8 cellular contexts compared by ENCODE assay signal in genomic region chr10:46228076-46229071, GRCh38.
DNase-seq lines count a peak whose midpoint lies in the region; ATAC-seq and TF ChIP-seq lines count a peak whose summit lies in the region.

No MANE protein-coding gene starts in this region.

- ATAC-seq in HG02610 (IDR thresholded peaks at IDR 0.05; ENCODE audit: unreplicated experiment) (peak; percentile 74), HG02840 (IDR thresholded peaks at IDR 0.05; ENCODE audit: low FRiP score, unreplicated experiment) (no peak)

- DNase-seq in GM10248 (ENCODE audit: extremely low spot score) = peak; percentile 78
- peak; percentile 52 for DNase-seq in NOMO-1 treated with DMSO at 0.1 percent for 48 hours (lab: John Stamatoyannopoulos, UW; ENCODE audit: unreplicated experiment)
- peak; percentile 22 for DNase-seq in activated CD8-positive, alpha-beta memory T cell treated with anti-CD3 and anti-CD28 coated beads, Interleukin-2, amount 50 U/mL, for 1 hour (ENCODE audit: extremely low read depth)
- DNase-seq in epidermal melanocyte (ENCODE audit: insufficient read length, low spot score) = peak; percentile 90
- peak; percentile 49 for DNase-seq in middle frontal gyrus (ENCODE audit: extremely low spot score, low spot score)
- peak; percentile 51 for DNase-seq in stimulated activated CD8-positive, alpha-beta memory T cell treated with anti-CD3 and anti-CD28 coated beads, Interleukin-4, amount 100 ng/mL, for 24 hours (ENCODE audit: low read depth)

- POLR2A ChIA-PET in GM10248 (lab: Yijun Ruan, JAX) = no interaction called here

- peak; percentile 86 for TF ChIP-seq CTCF in GM10248 (IDR thresholded peaks at IDR 0.05; ENCODE audit: control extremely low read depth, extremely low read depth, low read depth, missing control alignments)

- CTCF ChIA-PET in GM10248 (lab: Yijun Ruan, JAX) = interaction anchor here (0.6 to 4.3 kb wide), 19 partner anchors 10 to 1079 kb away, joined by 3 to 26 read pairs (median 3); no protein-coding TSS in a partner anchor

Comparison
In these comparisons a context has a peak if more than half of its experiments do, and no peak if none do; other contexts are left out.
1. DNase-seq: peak in every context shown above with its lines; median percentile 90 in epidermal melanocyte; 78 in GM10248; 52 in NOMO-1 treated with DMSO at 0.1 percent for 48 hours; 51 in stimulated activated CD8-positive, alpha-beta memory T cell treated with anti-CD3 and anti-CD28 coated beads, Interleukin-4, amount 100 ng/mL, for 24 hours; 49 in middle frontal gyrus; 22 in activated CD8-positive, alpha-beta memory T cell treated with anti-CD3 and anti-CD28 coated beads, Interleukin-2, amount 50 U/mL, for 1 hour.